ENCODE assay signal across 26 cellular contexts in genomic region chr7:151683615-151684407, GRCh38.
A peak's percentile ranks its signal among the peaks of the same experiment; 100 is the strongest.
DNase-seq lines count a peak whose midpoint lies in the region; ATAC-seq, FAIRE-seq and TF ChIP-seq lines count a peak whose summit lies in the region.
"Had no signal": no experiment of that assay in that cellular context is flagged by ENCODE, and none has a peak within 500 bp of the region (broad histone marks: within the 10 kb centered on the region; RNA-seq: fewer than 3 reads in every experiment).

No MANE protein-coding gene starts in this region.

- H3K36me3 ChIP-seq in kidney (ENCODE audit: control insufficient read depth in 1 of 2, insufficient read depth in 2 of 2, low read length in 2 of 2): no peaks in the 10 kb centered on the region
- H3K36me3 ChIP-seq: ascending aorta, esophagus muscularis mucosa had no signal

- TF ChIP-seq CTCF in GM13976 (IDR thresholded peaks at IDR 0.05; ENCODE audit: borderline replicate concordance, control extremely low read depth, extremely low read depth, insufficient read depth, missing control alignments): no peak
- TF ChIP-seq CTCF in kidney (IDR thresholded peaks at IDR 0.05; ENCODE audit: borderline replicate concordance, extremely low read depth, insufficient read depth): no peak

- no peak overlapping the region for H3K9ac ChIP-seq in kidney (ENCODE audit: low read length in 2 of 2)
- H3K9ac ChIP-seq: SK-N-SH had no signal

- peak; percentile 14 for DNase-seq in GM13976 (ENCODE audit: low spot score)
- peak; percentile 68 for DNase-seq in kidney
- DNase-seq in posterior vena cava (ENCODE audit: low spot score): peak; percentile 60
- no peak for DNase-seq in activated CD8-positive, alpha-beta memory T cell treated with anti-CD3 and anti-CD28 coated beads for 24 hours
- DNase-seq in stimulated activated CD4-positive, alpha-beta T cell treated with anti-CD3 and anti-CD28 coated beads, Interleukin-4, amount 100 ng/mL, for 24 hours: no peak
- DNase-seq in activated CD4-positive, alpha-beta T cell treated with anti-CD3 and anti-CD28 coated beads for 48 hours: no peak
- DNase-seq: activated CD4-positive, alpha-beta T cell treated with anti-CD3 and anti-CD28 coated beads, Interleukin-2, amount 10 ng/mL, durations not matched to agents 7 days and 5 days; activated CD8-positive, alpha-beta memory T cell treated with anti-CD3 and anti-CD28 coated beads, Interleukin-2, amount 10 ng/mL, durations not matched to agents 7 days and 5 days; Calu3; cerebellar nuclear complex; effector memory CD4-positive, alpha-beta T cell; foreskin melanocyte; NCI-H1105; NCI-H2029 treated with DMSO at 0.1 percent for 48 hours; NCI-H345; NCI-H774; SK-N-SH; stimulated activated CD4-positive, alpha-beta T cell treated with anti-CD3 and anti-CD28 coated beads, Interleukin-2, amount 100 ng/mL, for 48 hours; stimulated activated naive B cell treated with anti-CD40 and anti-IgM and Interleukin-4, amounts not matched to agents 10 μg/mL and 1 μg/mL and 100 μg/mL, for 72 hours; T-helper 2 cell had no signal

- peaks cover 9 to 18% of the 10 kb centered on the region in 2 donors for H3K4me1 ChIP-seq in kidney (ENCODE audit: control insufficient read depth in 1 of 2, insufficient read depth in 1 of 2, low read depth in 1 of 2, low read length in 2 of 2)

- no peak for ATAC-seq in GM21619 (IDR thresholded peaks at IDR 0.05; ENCODE audit: unreplicated experiment)
- ATAC-seq: activated CD8-positive, alpha-beta memory T cell treated with anti-CD3 and anti-CD28 coated beads, Interleukin-2, amount 10 ng/mL, durations not matched to agents 7 days and 5 days had no signal

- intact Hi-C loops in kidney (cut with DNase I): no loop called here
- intact Hi-C loops in posterior vena cava (cut with DNase I): no loop called here

- no peak for FAIRE-seq in kidney (lab: Jason Lieb, UNC)
- FAIRE-seq: GM12892 had no signal

- no peaks in the 10 kb centered on the region for H3K9me3 ChIP-seq in kidney (ENCODE audit: control insufficient read depth in 1 of 2, low read length in 2 of 2)
- H3K9me3 ChIP-seq: ascending aorta, esophagus muscularis mucosa, SK-N-SH had no signal

- in situ Hi-C loops in GM13976 (cut with MboI; ENCODE audit: low sequenced_read_pairs, unreplicated experiment): no loop called here

- peak overlapping the region; percentile 11 for H3K27ac ChIP-seq in angular gyrus (ENCODE audit: low read depth, low read length)
- H3K27ac ChIP-seq in kidney (ENCODE audit: low read depth in 2 of 2, low read length in 2 of 2): peak overlapping the region; percentile 76 to 77
- H3K27ac ChIP-seq: ascending aorta, RWPE1 had no signal

- no peak overlapping the region for H3K4me3 ChIP-seq in kidney (ENCODE audit: low read length in 2 of 2)
- H3K4me3 ChIP-seq: ascending aorta, esophagus muscularis mucosa had no signal

Comparison
In these comparisons a context has a peak if more than half of its experiments do, and no peak if none do; other contexts are left out.
1. DNase-seq: peak in GM13976 (single experiment), kidney (single experiment) and posterior vena cava (single experiment); none in activated CD8-positive, alpha-beta memory T cell treated with anti-CD3 and anti-CD28 coated beads for 24 hours (single experiment), stimulated activated CD4-positive, alpha-beta T cell treated with anti-CD3 and anti-CD28 coated beads, Interleukin-4, amount 100 ng/mL, for 24 hours (single experiment) and activated CD4-positive, alpha-beta T cell treated with anti-CD3 and anti-CD28 coated beads for 48 hours (single experiment).